In genomic region chr1:3283849-3284248, GRCh38 we compare ENCODE assay signal across 8 cellular contexts.
DNase-seq lines count a peak whose midpoint lies in the region; ATAC-seq and TF ChIP-seq lines count a peak whose summit lies in the region.

No MANE protein-coding gene starts in this region.

- no peak for TF ChIP-seq POLR2A in testis (IDR thresholded peaks at IDR 0.05)

- intact Hi-C loops in testis (cut with DNase I; ENCODE audit: low total_unique reads), result no loop called here

- H3K4me1 ChIP-seq in testis, result peaks cover 3% of the 10 kb centered on the region

- TF ChIP-seq CTCF in testis (IDR thresholded peaks at IDR 0.05), result peak; percentile 38 to 79 (median 75)

- H3K36me3 Mint-ChIP-seq in activated CD4-positive, alpha-beta T cell treated with anti-CD3 and anti-CD28 coated beads, Interleukin-2, amount 10 ng/mL, durations not matched to agents 7 days and 5 days (ENCODE audit: low read depth), result no peaks in the 10 kb centered on the region
- no peaks in the 10 kb centered on the region for H3K36me3 Mint-ChIP-seq in activated CD8-positive, alpha-beta T cell treated with anti-CD3 and anti-CD28 coated beads, Interleukin-2, amount 10 ng/mL, durations not matched to agents 7 days and 5 days (ENCODE audit: low read depth)
- no peaks in the 10 kb centered on the region for H3K36me3 Mint-ChIP-seq in T-cell

- no peaks in the 10 kb centered on the region for H3K27me3 Mint-ChIP-seq in activated CD4-positive, alpha-beta T cell treated with anti-CD3 and anti-CD28 coated beads, Interleukin-2, amount 10 ng/mL, durations not matched to agents 7 days and 5 days
- no peaks in the 10 kb centered on the region for H3K27me3 Mint-ChIP-seq in activated CD8-positive, alpha-beta T cell treated with anti-CD3 and anti-CD28 coated beads, Interleukin-2, amount 10 ng/mL, durations not matched to agents 7 days and 5 days (ENCODE audit: low read depth)
- peaks cover 3 to 8% of the 10 kb centered on the region in 2 donors for H3K27me3 Mint-ChIP-seq in T-cell

- H3K27ac ChIP-seq in testis, result no peak overlapping the region

- no peak overlapping the region for H3K27ac Mint-ChIP-seq in activated CD4-positive, alpha-beta T cell treated with anti-CD3 and anti-CD28 coated beads, Interleukin-2, amount 10 ng/mL, durations not matched to agents 7 days and 5 days
- H3K27ac Mint-ChIP-seq in activated CD8-positive, alpha-beta T cell treated with anti-CD3 and anti-CD28 coated beads, Interleukin-2, amount 10 ng/mL, durations not matched to agents 7 days and 5 days, result no peak overlapping the region
- H3K27ac Mint-ChIP-seq in T-cell, result no peak overlapping the region

- POLR2A ChIA-PET in activated CD4-positive, alpha-beta T cell treated with anti-CD3 and anti-CD28 coated beads, Interleukin-2, amount 10 ng/mL, durations not matched to agents 7 days and 5 days (lab: Charles Lee), result no interaction called here
- POLR2A ChIA-PET in activated CD8-positive, alpha-beta T cell treated with anti-CD3 and anti-CD28 coated beads, Interleukin-2, amount 10 ng/mL, durations not matched to agents 7 days and 5 days (lab: Charles Lee), result no interaction called here
- POLR2A ChIA-PET in T-cell (lab: Charles Lee), result no interaction called here

- H3K4me3 Mint-ChIP-seq in activated CD4-positive, alpha-beta T cell treated with anti-CD3 and anti-CD28 coated beads, Interleukin-2, amount 10 ng/mL, durations not matched to agents 7 days and 5 days, result no peak overlapping the region
- no peak overlapping the region for H3K4me3 Mint-ChIP-seq in activated CD8-positive, alpha-beta T cell treated with anti-CD3 and anti-CD28 coated beads, Interleukin-2, amount 10 ng/mL, durations not matched to agents 7 days and 5 days
- no peak overlapping the region for H3K4me3 Mint-ChIP-seq in T-cell

- no peaks in the 10 kb centered on the region for H3K9me3 ChIP-seq in testis

- DNase-seq in activated CD4-positive, alpha-beta T cell treated with anti-CD3 and anti-CD28 coated beads, Interleukin-2, amount 10 ng/mL, durations not matched to agents 7 days and 5 days, result peak; percentile 21
- no peak for DNase-seq in activated CD4-positive, alpha-beta T cell treated with anti-CD3 and anti-CD28 coated beads for 1 hour
- DNase-seq in activated CD8-positive, alpha-beta T cell treated with anti-CD3 and anti-CD28 coated beads, Interleukin-2, amount 10 ng/mL, durations not matched to agents 7 days and 5 days, result peak; percentile 24
- DNase-seq in hippocampal formation (lab: John Stamatoyannopoulos, UW) (peak; percentile 8 to 50), testis (peak; percentile 60), T-cell (no peak)

- H3K4me1 Mint-ChIP-seq in activated CD4-positive, alpha-beta T cell treated with anti-CD3 and anti-CD28 coated beads, Interleukin-2, amount 10 ng/mL, durations not matched to agents 7 days and 5 days, result no peaks in the 10 kb centered on the region
- no peaks in the 10 kb centered on the region for H3K4me1 Mint-ChIP-seq in activated CD8-positive, alpha-beta T cell treated with anti-CD3 and anti-CD28 coated beads, Interleukin-2, amount 10 ng/mL, durations not matched to agents 7 days and 5 days (ENCODE audit: low read depth)
- H3K4me1 Mint-ChIP-seq in T-cell, result no peaks in the 10 kb centered on the region

- ATAC-seq in activated CD8-positive, alpha-beta T cell treated with anti-CD3 and anti-CD28 coated beads, Interleukin-2, amount 10 ng/mL, durations not matched to agents 7 days and 5 days, result no peak
- ATAC-seq in T-cell (replicated peaks in 1 of 4) (no peak), GM18909 (IDR thresholded peaks at IDR 0.05; ENCODE audit: poor library complexity, unreplicated experiment) (no peak), HG03354 (IDR thresholded peaks at IDR 0.05; ENCODE audit: poor library complexity, severe bottlenecking, unreplicated experiment) (no peak)

- 32 to 50% methylated on average over 14 to 21 of the region's 22 CpGs for WGBS in testis, 2 donors

- CTCF ChIA-PET in activated CD4-positive, alpha-beta T cell treated with anti-CD3 and anti-CD28 coated beads, Interleukin-2, amount 10 ng/mL, durations not matched to agents 7 days and 5 days (lab: Charles Lee), result no interaction called here
- CTCF ChIA-PET in activated CD8-positive, alpha-beta T cell treated with anti-CD3 and anti-CD28 coated beads, Interleukin-2, amount 10 ng/mL, durations not matched to agents 7 days and 5 days (lab: Charles Lee), result no interaction called here
- CTCF ChIA-PET in T-cell (lab: Charles Lee), result no interaction called here

- no peaks in the 10 kb centered on the region for H3K36me3 ChIP-seq in testis (ENCODE audit: low read depth, missing control alignments)

- H3K9me3 Mint-ChIP-seq in activated CD4-positive, alpha-beta T cell treated with anti-CD3 and anti-CD28 coated beads, Interleukin-2, amount 10 ng/mL, durations not matched to agents 7 days and 5 days, result no peaks in the 10 kb centered on the region
- H3K9me3 Mint-ChIP-seq in activated CD8-positive, alpha-beta T cell treated with anti-CD3 and anti-CD28 coated beads, Interleukin-2, amount 10 ng/mL, durations not matched to agents 7 days and 5 days (ENCODE audit: insufficient read depth), result no peaks in the 10 kb centered on the region
- no peaks in the 10 kb centered on the region for H3K9me3 Mint-ChIP-seq in T-cell

- H3K27me3 ChIP-seq in testis, result no peaks in the 10 kb centered on the region

- H3K4me3 ChIP-seq in testis, result no peak overlapping the region

Comparison
In these comparisons a context has a peak if more than half of its experiments do, and no peak if none do; other contexts are left out.
1. DNase-seq: peak in activated CD4-positive, alpha-beta T cell treated with anti-CD3 and anti-CD28 coated beads, Interleukin-2, amount 10 ng/mL, durations not matched to agents 7 days and 5 days (single experiment), activated CD8-positive, alpha-beta T cell treated with anti-CD3 and anti-CD28 coated beads, Interleukin-2, amount 10 ng/mL, durations not matched to agents 7 days and 5 days (single experiment), hippocampal formation (2 of 2) and testis (single experiment); none in activated CD4-positive, alpha-beta T cell treated with anti-CD3 and anti-CD28 coated beads for 1 hour (single experiment) and T-cell (0 of 34).